Comparison of ENCODE assay signal across 15 cellular contexts in genomic region chr4:26175905-26176304, GRCh38.
DNase-seq lines count a peak whose midpoint lies in the region; ATAC-seq and TF ChIP-seq lines count a peak whose summit lies in the region.
"Had no signal": no experiment of that assay in that cellular context is flagged by ENCODE, and none has a peak within 500 bp of the region (broad histone marks: within the 10 kb centered on the region; RNA-seq: fewer than 3 reads in every experiment).

No MANE protein-coding gene starts in this region.

- H3K9ac ChIP-seq in OCI-LY3 (ENCODE audit: low read length): no peak overlapping the region

- H3K4me2 ChIP-seq in OCI-LY3 (ENCODE audit: low read length): peak overlapping the region; percentile 74; the same call in 1 of the 2 replicates
- H3K4me2 ChIP-seq: GM23338 had no signal

- no peak for TF ChIP-seq CTCF in OCI-LY3 (IDR thresholded peaks at IDR 0.05; ENCODE audit: low read depth, low read length)
- no peak for TF ChIP-seq CTCF in fibroblast of villous mesenchyme (IDR thresholded peaks at IDR 0.05; ENCODE audit: insufficient read depth, low read depth, low read length)

- H2AFZ ChIP-seq in OCI-LY3 (ENCODE audit: low read depth, low read length): no peak overlapping the region

- no peaks in the 10 kb centered on the region for H3K9me3 ChIP-seq in OCI-LY3 (ENCODE audit: insufficient read depth, low read length)

- H3K27me3 ChIP-seq in OCI-LY3 (ENCODE audit: low read depth, low read length): no peaks in the 10 kb centered on the region

- CTCF ChIA-PET in T-cell (lab: Charles Lee): interaction anchor here in 1 of 2 donors (0.5 kb wide), 1 partner anchor 537 kb away, joined by 4 read pairs; no protein-coding TSS in a partner anchor

- ATAC-seq in activated naive CD8-positive, alpha-beta T cell treated with anti-CD3 and anti-CD28 coated beads, Interleukin-2, amount 50 U/mL, for 24 hours: no peak
- no peak for ATAC-seq in stimulated activated effector memory CD8-positive, alpha-beta T cell treated with anti-CD3 and anti-CD28 coated beads, Interleukin-12 subunit alpha, Interleukin-12 subunit beta, amount 100 ng/mL, for 72 hours
- no peak for ATAC-seq in T-cell (replicated peaks in 1 of 4)
- ATAC-seq: PC-3 had no signal

- H3K4me3 Mint-ChIP-seq in activated naive CD8-positive, alpha-beta T cell treated with anti-CD3 and anti-CD28 coated beads, Interleukin-2, amount 50 U/mL, for 24 hours: no peak overlapping the region
- H3K4me3 Mint-ChIP-seq in activated naive CD8-positive, alpha-beta T cell treated with anti-CD3 and anti-CD28 coated beads for 36 hours: no peak overlapping the region
- no peak overlapping the region for H3K4me3 Mint-ChIP-seq in stimulated activated effector memory CD8-positive, alpha-beta T cell treated with anti-CD3 and anti-CD28 coated beads, Interleukin-12 subunit alpha, Interleukin-12 subunit beta, amount 100 ng/mL, for 72 hours
- no peak overlapping the region for H3K4me3 Mint-ChIP-seq in T-cell
- H3K4me3 Mint-ChIP-seq: CD14-positive monocyte, GM23338 had no signal

- H3K36me3 ChIP-seq in OCI-LY3 (replicated peaks; ENCODE audit: low read depth, low read length): no peaks in the 10 kb centered on the region

- no peaks in the 10 kb centered on the region for H4K20me1 ChIP-seq in OCI-LY3 (ENCODE audit: insufficient read depth, low read length)

- no peaks in the 10 kb centered on the region for H3K79me2 ChIP-seq in OCI-LY3 (ENCODE audit: low read length)

- H3K36me3 Mint-ChIP-seq in activated naive CD8-positive, alpha-beta T cell treated with anti-CD3 and anti-CD28 coated beads, Interleukin-2, amount 50 U/mL, for 24 hours (ENCODE audit: low read depth): no peaks in the 10 kb centered on the region
- no peaks in the 10 kb centered on the region for H3K36me3 Mint-ChIP-seq in activated naive CD8-positive, alpha-beta T cell treated with anti-CD3 and anti-CD28 coated beads for 36 hours
- H3K36me3 Mint-ChIP-seq in stimulated activated effector memory CD8-positive, alpha-beta T cell treated with anti-CD3 and anti-CD28 coated beads, Interleukin-12 subunit alpha, Interleukin-12 subunit beta, amount 100 ng/mL, for 72 hours: no peaks in the 10 kb centered on the region
- H3K36me3 Mint-ChIP-seq in T-cell: no peaks in the 10 kb centered on the region
- H3K36me3 Mint-ChIP-seq: CD14-positive monocyte had no signal

- H3K4me1 Mint-ChIP-seq in activated naive CD8-positive, alpha-beta T cell treated with anti-CD3 and anti-CD28 coated beads, Interleukin-2, amount 50 U/mL, for 24 hours: peaks cover 34% of the 10 kb centered on the region
- H3K4me1 Mint-ChIP-seq in activated naive CD8-positive, alpha-beta T cell treated with anti-CD3 and anti-CD28 coated beads for 36 hours: peaks cover 15% of the 10 kb centered on the region
- peaks cover 52% of the 10 kb centered on the region for H3K4me1 Mint-ChIP-seq in stimulated activated effector memory CD8-positive, alpha-beta T cell treated with anti-CD3 and anti-CD28 coated beads, Interleukin-12 subunit alpha, Interleukin-12 subunit beta, amount 100 ng/mL, for 72 hours
- peaks cover 0 to 18% (median 0%) of the 10 kb centered on the region in 3 donors for H3K4me1 Mint-ChIP-seq in T-cell
- H3K4me1 Mint-ChIP-seq: CD14-positive monocyte had no signal

- H3K4me3 ChIP-seq in OCI-LY3 (ENCODE audit: low read length): no peak overlapping the region
- H3K4me3 ChIP-seq in fibroblast of villous mesenchyme (ENCODE audit: low read depth, low read length): no peak overlapping the region
- H3K4me3 ChIP-seq: GM23338 had no signal

- H3K27me3 Mint-ChIP-seq in activated naive CD8-positive, alpha-beta T cell treated with anti-CD3 and anti-CD28 coated beads, Interleukin-2, amount 50 U/mL, for 24 hours: no peaks in the 10 kb centered on the region
- peaks cover 20% of the 10 kb centered on the region for H3K27me3 Mint-ChIP-seq in activated naive CD8-positive, alpha-beta T cell treated with anti-CD3 and anti-CD28 coated beads for 36 hours
- peaks cover 4 to 8% of the 10 kb centered on the region in 2 donors for H3K27me3 Mint-ChIP-seq in T-cell

- POLR2A ChIA-PET in T-cell (lab: Charles Lee): no interaction called here

- no peak overlapping the region for H3K27ac ChIP-seq in OCI-LY3 (ENCODE audit: low read length)

- peaks cover 50% of the 10 kb centered on the region for H3K4me1 ChIP-seq in OCI-LY3 (ENCODE audit: low read length)

- peak overlapping the region; percentile 75 for H3K27ac Mint-ChIP-seq in activated naive CD8-positive, alpha-beta T cell treated with anti-CD3 and anti-CD28 coated beads, Interleukin-2, amount 50 U/mL, for 24 hours
- H3K27ac Mint-ChIP-seq in activated naive CD8-positive, alpha-beta T cell treated with anti-CD3 and anti-CD28 coated beads for 36 hours: no peak overlapping the region
- H3K27ac Mint-ChIP-seq in stimulated activated effector memory CD8-positive, alpha-beta T cell treated with anti-CD3 and anti-CD28 coated beads, Interleukin-12 subunit alpha, Interleukin-12 subunit beta, amount 100 ng/mL, for 72 hours: peak overlapping the region; percentile 79
- H3K27ac Mint-ChIP-seq in T-cell: no peak overlapping the region
- H3K27ac Mint-ChIP-seq: CD14-positive monocyte, GM23338 had no signal

- no peaks in the 10 kb centered on the region for H3K9me3 Mint-ChIP-seq in activated naive CD8-positive, alpha-beta T cell treated with anti-CD3 and anti-CD28 coated beads, Interleukin-2, amount 50 U/mL, for 24 hours
- H3K9me3 Mint-ChIP-seq in activated naive CD8-positive, alpha-beta T cell treated with anti-CD3 and anti-CD28 coated beads for 36 hours: peaks cover 2% of the 10 kb centered on the region
- no peaks in the 10 kb centered on the region for H3K9me3 Mint-ChIP-seq in stimulated activated effector memory CD8-positive, alpha-beta T cell treated with anti-CD3 and anti-CD28 coated beads, Interleukin-12 subunit alpha, Interleukin-12 subunit beta, amount 100 ng/mL, for 72 hours
- H3K9me3 Mint-ChIP-seq in T-cell: peaks cover 0 to 3% (median 0%) of the 10 kb centered on the region in 3 donors
- H3K9me3 Mint-ChIP-seq: CD14-positive monocyte had no signal

- no peak for DNase-seq in activated naive CD8-positive, alpha-beta T cell treated with anti-CD3 and anti-CD28 coated beads, Interleukin-2, amount 50 U/mL, for 24 hours
- no peak for DNase-seq in activated naive CD8-positive, alpha-beta T cell treated with anti-CD3 and anti-CD28 coated beads for 36 hours
- DNase-seq in fibroblast of villous mesenchyme (ENCODE audit: low read depth): peak; percentile 73
- DNase-seq in stimulated activated effector memory CD8-positive, alpha-beta T cell treated with anti-CD3 and anti-CD28 coated beads, Interleukin-12 subunit alpha, Interleukin-12 subunit beta, amount 100 ng/mL, for 72 hours (ENCODE audit: low spot score in 2 of 2): no peak
- DNase-seq in NCI-H2107 (lab: John Stamatoyannopoulos, UW): no peak
- DNase-seq in T-cell: no peak
- DNase-seq: Calu3, KG1, NCI-H1092 treated with DMSO at 0.1 percent for 48 hours, NCI-H1694 treated with DMSO at 0.1 percent for 48 hours, NCI-H446, PC-3 had no signal

Comparison
In these comparisons a context has a peak if more than half of its experiments do, and no peak if none do; other contexts are left out.
1. H3K27ac Mint-ChIP-seq: peak in activated naive CD8-positive, alpha-beta T cell treated with anti-CD3 and anti-CD28 coated beads, Interleukin-2, amount 50 U/mL, for 24 hours (single experiment) and stimulated activated effector memory CD8-positive, alpha-beta T cell treated with anti-CD3 and anti-CD28 coated beads, Interleukin-12 subunit alpha, Interleukin-12 subunit beta, amount 100 ng/mL, for 72 hours (single experiment); none in activated naive CD8-positive, alpha-beta T cell treated with anti-CD3 and anti-CD28 coated beads for 36 hours (single experiment) and T-cell (0 of 2).